ENCODE assay signal across 1 cellular context in genomic region chr2:218012306-218012705, GRCh38.
A peak's percentile ranks its signal among the peaks of the same experiment; 100 is the strongest.
TF ChIP-seq lines count a peak whose summit lies in the region.

No MANE protein-coding gene starts in this region.

TF ChIP-seq in HepG2, 621 proteins besides CTCF, POLR2A, EP300 and RAD21:
- TF ChIP-seq ZKSCAN5 (CRISPR knock-in tag; IDR thresholded peaks at IDR 0.05) = no peak
- no peak for TF ChIP-seq ATF7 (IDR thresholded peaks at IDR 0.05)
- 0 out of 2 replicates have a peak, but pooled peaks have one; percentile 33 for TF ChIP-seq ATF7 (CRISPR knock-in tag; IDR thresholded peaks at IDR 0.05)
- TF ChIP-seq EZH2 (conservative IDR thresholded peaks at IDR 0.05; ENCODE audit: low read depth, low read length) = no peak
- peak; percentile 63; the same call in 1 of the 2 replicates for TF ChIP-seq ZNF644 (CRISPR knock-in tag; IDR thresholded peaks at IDR 0.05; ENCODE audit: low read depth)
- TF ChIP-seq TOE1 (CRISPR knock-in tag; IDR thresholded peaks at IDR 0.05) = no peak
- TF ChIP-seq ZMAT3 (CRISPR knock-in tag; conservative IDR thresholded peaks at IDR 0.05) = no peak
- TF ChIP-seq HNF4A (CRISPR knock-in tag; IDR thresholded peaks at IDR 0.05) = peak; percentile 82
- 0 out of 2 replicates have a peak, but pooled peaks have one; percentile 12 for TF ChIP-seq PAXIP1 (CRISPR knock-in tag; conservative IDR thresholded peaks at IDR 0.05)
